ENCODE assay signal across 8 cellular contexts in the genomic region with DNA sequence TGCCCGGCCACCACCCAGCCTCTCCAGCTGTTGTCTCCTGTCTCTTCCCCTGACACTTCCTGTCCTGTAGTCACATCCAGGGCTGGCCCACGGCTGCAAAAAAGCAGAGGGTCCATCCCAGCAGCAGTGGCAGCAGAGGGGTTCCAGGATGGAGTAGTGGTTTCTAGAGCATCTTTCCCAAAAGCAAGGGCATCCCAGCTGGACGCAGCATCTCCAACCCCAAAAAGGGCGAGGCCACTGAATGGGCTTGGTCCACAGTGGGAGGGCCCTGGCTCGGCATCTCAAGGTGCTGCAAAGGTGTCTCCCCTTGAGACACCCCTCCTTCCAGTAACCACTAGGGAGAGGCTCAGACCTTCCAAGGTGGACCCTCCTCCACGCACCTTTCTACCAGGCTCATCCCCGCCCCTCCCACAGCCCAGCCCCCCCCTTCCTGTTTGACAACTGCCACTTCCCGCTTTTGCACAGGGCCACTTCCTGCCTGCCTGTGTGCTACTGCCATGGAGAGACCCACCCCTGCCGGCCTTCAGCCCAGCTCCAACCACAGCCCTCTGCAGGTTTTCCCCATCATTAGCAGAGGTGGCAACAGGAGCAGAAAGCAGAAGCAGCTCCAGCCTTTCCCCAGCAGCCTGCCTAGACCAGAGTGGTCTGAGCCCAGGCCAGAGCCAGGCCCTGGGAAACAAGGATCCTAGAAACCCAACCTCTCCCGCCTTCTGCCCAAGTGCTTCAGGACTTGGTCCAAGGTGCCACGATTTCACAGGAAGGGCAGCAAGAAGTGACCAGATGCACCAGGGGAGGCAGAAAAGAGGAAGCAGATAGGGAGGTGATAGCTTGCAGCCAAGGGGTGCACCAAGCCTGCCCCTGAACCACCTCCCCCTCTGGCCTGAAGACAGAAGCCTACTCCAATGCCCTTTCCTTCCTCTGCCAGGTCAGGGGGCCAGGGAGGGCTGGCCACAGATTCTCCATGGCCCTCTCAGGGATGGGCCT.
DNase-seq lines count a peak whose midpoint lies in the region; ATAC-seq and TF ChIP-seq lines count a peak whose summit lies in the region.

No MANE protein-coding gene starts in this region.

- H3K4me3 ChIP-seq in WERI-Rb-1 (ENCODE audit: low read depth, low read length) = no peak overlapping the region

- peaks cover 40% of the 10 kb centered on the region for H3K36me3 ChIP-seq in WERI-Rb-1

- H3K9me3 ChIP-seq in WERI-Rb-1 (ENCODE audit: severe bottlenecking) = no peaks in the 10 kb centered on the region

- ATAC-seq in GM18909 (IDR thresholded peaks at IDR 0.05; ENCODE audit: poor library complexity, unreplicated experiment) (peak; percentile 85), HG03175 (IDR thresholded peaks at IDR 0.05; ENCODE audit: unreplicated experiment) (peak; percentile 73)

- no peak for TF ChIP-seq CTCF in WERI-Rb-1 (IDR thresholded peaks at IDR 0.05; ENCODE audit: low read depth, low read length)

- no peak for DNase-seq in WERI-Rb-1
- DNase-seq in effector CD4-positive, alpha-beta T cell = peak; percentile 40
- DNase-seq in stimulated activated CD4-positive, alpha-beta T cell treated with anti-CD3 and anti-CD28 coated beads, Interleukin-2, amount 100 ng/mL, for 24 hours = peak; percentile 51 to 63
- no peak for DNase-seq in putamen (ENCODE audit: low spot score)
- no peak for DNase-seq in midbrain (lab: John Stamatoyannopoulos, UW)
- no peak for DNase-seq in DMS153 treated with DMSO at 0.1 percent for 48 hours (lab: John Stamatoyannopoulos, UW; ENCODE audit: unreplicated experiment)

- H3K27me3 ChIP-seq in WERI-Rb-1 (ENCODE audit: insufficient read depth, low read depth, severe bottlenecking) = no peaks in the 10 kb centered on the region

- H3K27ac ChIP-seq in WERI-Rb-1 = peak overlapping the region; percentile 91

Comparison
In these comparisons a context has a peak if more than half of its experiments do, and no peak if none do; other contexts are left out.
1. DNase-seq: peak in effector CD4-positive, alpha-beta T cell (single experiment) and stimulated activated CD4-positive, alpha-beta T cell treated with anti-CD3 and anti-CD28 coated beads, Interleukin-2, amount 100 ng/mL, for 24 hours (2 of 2); none in WERI-Rb-1 (single experiment), putamen (single experiment), midbrain (single experiment) and DMS153 treated with DMSO at 0.1 percent for 48 hours (single experiment).